31 cellular contexts compared by ENCODE assay signal in the genomic region with DNA sequence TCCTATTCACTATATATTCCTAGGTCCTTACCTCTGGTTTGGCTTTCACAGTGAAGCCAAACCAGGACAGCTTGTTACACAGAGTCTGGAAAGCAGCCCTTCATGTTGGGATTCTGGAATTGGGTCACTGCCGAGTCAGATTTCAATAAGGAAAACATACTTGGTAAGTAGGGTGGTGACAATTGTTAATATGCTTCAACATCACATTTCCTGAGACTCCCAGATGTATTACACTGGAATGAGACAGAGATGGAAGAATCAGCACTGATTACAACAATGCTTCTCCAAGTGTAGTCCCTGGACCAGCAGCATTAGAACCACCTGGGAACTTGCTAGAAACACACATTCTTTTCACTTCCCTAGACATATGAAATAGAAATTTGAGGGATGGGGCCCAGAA.
"Had no signal": no experiment of that assay in that cellular context is flagged by ENCODE, and none has a peak within 500 bp of the region (broad histone marks: within the 10 kb centered on the region; RNA-seq: fewer than 3 reads in every experiment).

No MANE protein-coding gene starts in this region.

- H3K4me3 ChIP-seq: adrenal gland, body of pancreas, cardiac muscle cell, colonic mucosa, esophagus squamous epithelium, heart right ventricle, neural progenitor cell, psoas muscle, stomach, tibial nerve had no signal

- H3K9me3 ChIP-seq: adrenal gland, body of pancreas, colonic mucosa, esophagus squamous epithelium, heart right ventricle, psoas muscle, stomach, tibial nerve had no signal

- DNase-seq: activated CD4-positive, alpha-beta memory T cell treated with anti-CD3 and anti-CD28 coated beads for 36 hours; activated CD4-positive, alpha-beta T cell treated with anti-CD3 and anti-CD28 coated beads for 48 hours; activated CD8-positive, alpha-beta memory T cell treated with anti-CD3 and anti-CD28 coated beads, Interleukin-2, amount 50 U/mL, for 4 hours; activated effector memory CD4-positive, alpha-beta T cell treated with anti-CD3 and anti-CD28 coated beads, Interleukin-2, amount 50 U/mL, for 16 hours; activated naive CD4-positive, alpha-beta T cell treated with anti-CD3 and anti-CD28 coated beads for 36 hours; activated naive CD8-positive, alpha-beta T cell treated with anti-CD3 and anti-CD28 coated beads for 36 hours; activated T-cell treated with anti-CD3 and anti-CD28 coated beads, Interleukin-2, amount 50 U/mL, for 1 hour; adrenal gland; aorta; body of pancreas; cerebellar nuclear complex; colonic mucosa; effector CD8-positive, alpha-beta T cell; esophagus squamous epithelium; foreskin keratinocyte; heart right ventricle; natural killer cell; occipital lobe; psoas muscle; stimulated activated CD4-positive, alpha-beta T cell treated with anti-CD3 and anti-CD28 coated beads, Interleukin-15, amount 100 ng/mL, for 24 hours; stimulated activated CD4-positive, alpha-beta T cell treated with anti-CD3 and anti-CD28 coated beads, Interleukin-2, amount 100 ng/mL, for 24 hours; stimulated activated naive B cell treated with anti-CD40 and anti-IgM and Interleukin-4, amounts not matched to agents 10 μg/mL and 1 μg/mL and 100 μg/mL, for 72 hours; stomach; T-helper 9 cell; WERI-Rb-1 had no signal

- H3K9ac ChIP-seq: neural progenitor cell, parathyroid adenoma had no signal

- H3K27me3 ChIP-seq: adrenal gland, body of pancreas, cardiac muscle cell, colonic mucosa, esophagus squamous epithelium, foreskin keratinocyte, heart right ventricle, neural progenitor cell, stomach, tibial nerve had no signal

- H3K27ac ChIP-seq: adrenal gland, body of pancreas, cardiac muscle cell, colonic mucosa, epithelial cell of prostate, esophagus squamous epithelium, foreskin keratinocyte, neural progenitor cell, parathyroid adenoma, psoas muscle, stomach, tibial nerve, WERI-Rb-1 had no signal

- H3K4me1 ChIP-seq: adrenal gland, colonic mucosa, neural progenitor cell, parathyroid adenoma, stomach had no signal

- H3K36me3 ChIP-seq: adrenal gland, cardiac muscle cell, colonic mucosa, esophagus squamous epithelium, heart right ventricle, neural progenitor cell, stomach, tibial nerve, WERI-Rb-1 had no signal

- ATAC-seq: activated CD4-positive, CD25-positive, alpha-beta regulatory T cell treated with anti-CD3 and anti-CD28 coated beads, Interleukin-2, amount 50 U/mL, for 24 hours; body of pancreas; foreskin keratinocyte; natural killer cell; psoas muscle; stimulated activated naive B cell treated with anti-CD40 and anti-IgM and Interleukin-4, amounts not matched to agents 10 μg/mL and 1 μg/mL and 100 μg/mL, for 72 hours had no signal
